9 cellular contexts compared by ENCODE assay signal in the genomic region with DNA sequence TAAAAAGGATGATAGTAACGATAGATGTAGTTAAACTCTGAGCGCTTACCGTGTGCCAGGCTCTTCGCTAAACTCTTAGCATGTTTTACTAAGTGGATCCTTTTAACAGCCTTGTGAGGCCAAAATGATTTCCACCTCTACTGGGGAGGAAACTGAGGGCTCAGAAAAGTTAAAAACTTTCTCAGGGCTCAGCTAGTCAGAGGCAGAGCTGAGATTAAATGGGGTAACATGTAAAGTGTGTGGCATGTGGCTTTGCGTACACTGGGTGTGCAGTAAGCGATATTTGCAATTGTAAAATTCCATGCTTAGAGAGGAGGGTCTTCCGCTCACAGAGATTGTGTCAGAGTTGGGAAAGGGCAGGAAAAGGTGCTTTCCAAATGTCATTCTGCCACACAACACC. TPM values are rescaled to one million over a fixed set of nuclear protein-coding genes. Genes with fewer than 3 reads are reported as not detected.
DNase-seq lines count a peak whose midpoint lies in the region; ATAC-seq and TF ChIP-seq lines count a peak whose summit lies in the region.
"Had no signal": no experiment of that assay in that cellular context is flagged by ENCODE, and none has a peak within 500 bp of the region (broad histone marks: within the 10 kb centered on the region; RNA-seq: fewer than 3 reads in every experiment).

No MANE protein-coding gene starts in this region.

- BruUV-seq in Calu3 (replicated peaks; lab: Mats Ljungman, UMichigan) (no TSS peak), OCI-LY7 (replicated peaks; lab: Mats Ljungman, UMichigan) (no TSS peak)

- no peak for TF ChIP-seq POLR2A in ovary (IDR thresholded peaks at IDR 0.05)

- H3K27ac ChIP-seq in OCI-LY7 (ENCODE audit: low read depth, low read length, poor library complexity, severe bottlenecking): peak overlapping the region; percentile 90
- no peak overlapping the region for H3K27ac ChIP-seq in ovary

- ATAC-seq in HG02973 (IDR thresholded peaks at IDR 0.05; ENCODE audit: unreplicated experiment): no peak

- H3K4me1 ChIP-seq in OCI-LY7 (ENCODE audit: insufficient read depth, low read length, poor library complexity, severe bottlenecking): peaks cover 30% of the 10 kb centered on the region
- H3K4me1 ChIP-seq in ovary (ENCODE audit: insufficient read depth): peaks cover 19% of the 10 kb centered on the region

- H3K4me2 ChIP-seq in OCI-LY7 (ENCODE audit: low read length): peak overlapping the region; percentile 96

- no peak for TF ChIP-seq EP300 in ovary (IDR thresholded peaks at IDR 0.05)

- H3K4me3 ChIP-seq in OCI-LY7 (ENCODE audit: low read depth, low read length, poor library complexity, severe bottlenecking) (peak overlapping the region; percentile 87), ovary (peak overlapping the region; percentile 98)

- H3K27me3 Mint-ChIP-seq in Calu3 (ENCODE audit: unreplicated experiment) (no peaks in the 10 kb centered on the region), endothelial cell (ENCODE audit: unreplicated experiment) (peaks cover 38% of the 10 kb centered on the region)

- H3K79me2 ChIP-seq in OCI-LY7 (ENCODE audit: insufficient read depth, low read depth, low read length): peaks cover 64% of the 10 kb centered on the region

- H3K36me3 ChIP-seq in OCI-LY7 (ENCODE audit: insufficient read depth, low read length) (peaks cover 70% of the 10 kb centered on the region), ovary (no peaks in the 10 kb centered on the region)

- peaks cover 79% of the 10 kb centered on the region for H3K36me3 Mint-ChIP-seq in Calu3 (ENCODE audit: insufficient read depth, unreplicated experiment)
- peaks cover 26% of the 10 kb centered on the region for H3K36me3 Mint-ChIP-seq in endothelial cell (ENCODE audit: low read depth, unreplicated experiment)

- H3K4me3 Mint-ChIP-seq in Calu3 (ENCODE audit: low read depth, unreplicated experiment): peak overlapping the region; percentile 96
- H3K4me3 Mint-ChIP-seq in endothelial cell (ENCODE audit: unreplicated experiment): peak overlapping the region; percentile 99

- POLR2A ChIA-PET in OCI-LY7 (lab: Charles Lee): interaction anchor here (0.8 to 1.2 kb wide), 2 partner anchors 10 to 21 kb away, joined by 3 to 6 read pairs; no protein-coding TSS in a partner anchor

- no peaks in the 10 kb centered on the region for H3K9me3 ChIP-seq in OCI-LY7 (ENCODE audit: low read length)
- no peaks in the 10 kb centered on the region for H3K9me3 ChIP-seq in ovary

- H3K9me3 Mint-ChIP-seq in Calu3 (ENCODE audit: low read depth, unreplicated experiment) (no peaks in the 10 kb centered on the region), endothelial cell (ENCODE audit: unreplicated experiment) (no peaks in the 10 kb centered on the region)

- peaks cover 38% of the 10 kb centered on the region for H4K20me1 ChIP-seq in OCI-LY7 (ENCODE audit: insufficient read depth, low read length)

- 35 to 45% (median 44%) methylated on average over 7 of the region's 7 CpGs for WGBS in ovary, 3 donors

- no peak overlapping the region for H2AFZ ChIP-seq in OCI-LY7 (ENCODE audit: low read length)

- DNase-seq in Calu3 (no peak), OCI-LY7 (ENCODE audit: low spot score) (no peak), endothelial cell (ENCODE audit: low spot score) (no peak), ovary (no peak), dedifferentiated amniotic fluid mesenchymal stem cell (ENCODE audit: extremely low spot score) (no peak), occipital lobe (lab: John Stamatoyannopoulos, UW) (no peak), NCI-H128 (lab: John Stamatoyannopoulos, UW; ENCODE audit: unreplicated experiment) (no peak)
- DNase-seq: aorta had no signal

- intact Hi-C loops in Calu3 (cut with micrococcal nuclease; ENCODE audit: unreplicated experiment): loop anchor here (2.0 to 10.0 kb wide), 2 partner anchors 16 to 148 kb away; no protein-coding TSS in a partner anchor
- intact Hi-C loops in OCI-LY7 (cut with micrococcal nuclease; ENCODE audit: unreplicated experiment): no loop called here
- intact Hi-C loops in ovary (cut with DNase I): no loop called here

- CTCF ChIA-PET in Calu3 (lab: Charles Lee): interaction anchor here (0.9 to 1.5 kb wide), 4 partner anchors 11 to 154 kb away, joined by 3 to 7 read pairs (median 4); no protein-coding TSS in a partner anchor
- CTCF ChIA-PET in OCI-LY7 (lab: Charles Lee; ENCODE audit: unreplicated experiment): no interaction called here

- H3K27me3 ChIP-seq in ovary: no peaks in the 10 kb centered on the region

- no peaks in the 10 kb centered on the region for H3K9me2 ChIP-seq in OCI-LY7 (ENCODE audit: insufficient read depth, low read length)

- peak overlapping the region; percentile 96 for H3K27ac Mint-ChIP-seq in Calu3 (ENCODE audit: unreplicated experiment)
- H3K27ac Mint-ChIP-seq in endothelial cell (ENCODE audit: unreplicated experiment): peak overlapping the region; percentile 99

- TF ChIP-seq CTCF in Calu3 (IDR thresholded peaks at IDR 0.05; ENCODE audit: unreplicated experiment): no peak
- no peak for TF ChIP-seq CTCF in OCI-LY7 (conservative IDR thresholded peaks at IDR 0.05; ENCODE audit: low read length)
- TF ChIP-seq CTCF in endothelial cell (IDR thresholded peaks at IDR 0.05; ENCODE audit: unreplicated experiment): no peak
- TF ChIP-seq CTCF in ovary (IDR thresholded peaks at IDR 0.05): no peak

- H3K4me1 Mint-ChIP-seq in Calu3 (ENCODE audit: low read depth, unreplicated experiment) (peaks cover 20% of the 10 kb centered on the region), endothelial cell (ENCODE audit: unreplicated experiment) (peaks cover 66% of the 10 kb centered on the region)

RNA-seq across cellular contexts. Expression of a gene that starts 1.7 kb away (rescaled TPM):
- total RNA-seq in Calu3 (2022) (286 and 309 TPM in 2 replicates), OCI-LY7 (2022) (233 and 264 TPM in 2 replicates), endothelial cell (ENCODE audit: unreplicated experiment) (219 TPM), ovary (100 to 1,000 TPM in 6 of 7 donors, 10 to 100 TPM in 1; 76.9 to 183 (median 158) TPM), occipital lobe (65.8 TPM)
- total RNA-seq in OCI-LY7 (2014; rRNA removed; shearing (Covaris generic)): 193 and 211 TPM in 2 replicates
- polyA plus RNA-seq in ovary: 100 to 1,000 TPM in 1 of 2 donors, 10 to 100 TPM in 1; 27.3 to 135 TPM

RNA-seq across cellular contexts. Expression of a gene that starts 8.5 kb away (rescaled TPM):
- total RNA-seq in Calu3 (2022) (12.7 and 18.3 TPM in 2 replicates), OCI-LY7 (2022) (29.0 and 30.9 TPM in 2 replicates), endothelial cell (ENCODE audit: unreplicated experiment) (20.1 TPM), ovary (10 to 100 TPM; 10.6 to 20.2 (median 14.7) TPM), occipital lobe (7.8 TPM)
- total RNA-seq in OCI-LY7 (2014; rRNA removed; shearing (Covaris generic)): 29.4 and 30.1 TPM in 2 replicates
- polyA plus RNA-seq in ovary: 10 to 100 TPM in 1 of 2 donors, 1 to 10 TPM in 1; 3.1 to 13.5 TPM

RNA-seq across cellular contexts. Expression of a gene that starts 13.1 kb away (rescaled TPM):
- 33.0 and 33.1 TPM in 2 replicates for total RNA-seq in Calu3 (2022)
- 26.6 and 44.5 TPM in 2 replicates for total RNA-seq in OCI-LY7 (2014; rRNA removed; shearing (Covaris generic))
- 39.7 and 41.8 TPM in 2 replicates for total RNA-seq in OCI-LY7 (2022)
- total RNA-seq in endothelial cell (ENCODE audit: unreplicated experiment): 47.2 TPM
- total RNA-seq in ovary: 10 to 100 TPM; 21.9 to 40.2 (median 34.0) TPM
- polyA plus RNA-seq in ovary: 10 to 100 TPM; 11.2 to 37.0 TPM
- total RNA-seq in occipital lobe: 5.6 TPM

RNA-seq across cellular contexts. Expression of a gene that starts 15.8 kb away (rescaled TPM):
- total RNA-seq in Calu3 (2022) (35.6 TPM in 2 replicates), OCI-LY7 (2022) (50.0 and 52.1 TPM in 2 replicates), endothelial cell (ENCODE audit: unreplicated experiment) (34.0 TPM), ovary (10 to 100 TPM; 24.9 to 70.6 (median 65.3) TPM), occipital lobe (4.8 TPM)
- total RNA-seq in OCI-LY7 (2014; rRNA removed; shearing (Covaris generic)): 17.6 and 24.4 TPM in 2 replicates
- 10 to 100 TPM; 14.5 to 37.3 TPM for polyA plus RNA-seq in ovary

RNA-seq across cellular contexts. Expression of a gene that starts 18.5 kb away (rescaled TPM):
- total RNA-seq in Calu3 (2022) (162 and 180 TPM in 2 replicates), OCI-LY7 (2022) (120 and 121 TPM in 2 replicates), endothelial cell (ENCODE audit: unreplicated experiment) (250 TPM), ovary (100 to 1,000 TPM in 5 of 7 donors, 10 to 100 TPM in 2; 53.4 to 187 (median 142) TPM), occipital lobe (20.7 TPM)
- total RNA-seq in OCI-LY7 (2014; rRNA removed; shearing (Covaris generic)): 40.5 and 46.3 TPM in 2 replicates
- 100 to 1,000 TPM in 1 of 2 donors, 10 to 100 TPM in 1; 11.0 to 106 TPM for polyA plus RNA-seq in ovary
